16 cellular contexts compared by ENCODE assay signal in genomic region chr6:155117266-155117665, GRCh38.
DNase-seq lines count a peak whose midpoint lies in the region; ATAC-seq, FAIRE-seq and TF ChIP-seq lines count a peak whose summit lies in the region.
"Had no signal": no experiment of that assay in that cellular context is flagged by ENCODE, and none has a peak within 500 bp of the region (broad histone marks: within the 10 kb centered on the region; RNA-seq: fewer than 3 reads in every experiment).

No MANE protein-coding gene starts in this region.

- peak overlapping the region; percentile 31 to 46; a peak in 2 of 4 replicates for H3K27ac ChIP-seq in SK-N-SH (ENCODE audit: low read depth in 2 of 2, low read length in 1 of 2)
- H3K27ac ChIP-seq in HepG2 (ENCODE audit: extremely low read length, insufficient read depth, low read length), result no peak overlapping the region
- H3K27ac ChIP-seq: WERI-Rb-1 had no signal

- 79% methylated on average over 14 of the region's 14 CpGs for WGBS in SK-N-SH (ENCODE audit: low lambda C conversion rate)
- WGBS in HepG2 (ENCODE audit: low lambda C conversion rate), result 72% methylated on average over 14 of the region's 14 CpGs

- no peaks in the 10 kb centered on the region for H3K36me3 Mint-ChIP-seq in stimulated activated naive CD8-positive, alpha-beta T cell treated with anti-CD3 and anti-CD28 coated beads, Interleukin-15, Interleukin-2, amounts not matched to agents 100 ng/mL and 50 ng/mL, for 24 hours (ENCODE audit: low read depth)

- ATAC-seq in stimulated activated naive CD8-positive, alpha-beta T cell treated with anti-CD3 and anti-CD28 coated beads, Interleukin-15, amount 100 ng/mL, for 72 hours, result no peak
- no peak for ATAC-seq in HepG2
- no peak for ATAC-seq in HG02840 (IDR thresholded peaks at IDR 0.05; ENCODE audit: low FRiP score, unreplicated experiment)

- TF ChIP-seq CTCF in SK-N-SH (IDR thresholded peaks at IDR 0.05) (no peak), fibroblast of pulmonary artery (IDR thresholded peaks at IDR 0.05; ENCODE audit: low read length, missing control alignments) (no peak), HepG2 (CRISPR knock-in tag; IDR thresholded peaks at IDR 0.05) (no peak)

- peaks cover 3% of the 10 kb centered on the region for H3K27me3 Mint-ChIP-seq in stimulated activated naive CD8-positive, alpha-beta T cell treated with anti-CD3 and anti-CD28 coated beads, Interleukin-15, Interleukin-2, amounts not matched to agents 100 ng/mL and 50 ng/mL, for 24 hours
- peaks cover 21% of the 10 kb centered on the region for H3K27me3 Mint-ChIP-seq in stimulated activated naive CD8-positive, alpha-beta T cell treated with anti-CD3 and anti-CD28 coated beads, Interleukin-15, amount 100 ng/mL, for 72 hours

- H3K9me3 ChIP-seq in SK-N-SH (no peaks in the 10 kb centered on the region), HepG2 (ENCODE audit: low read length) (no peaks in the 10 kb centered on the region)

- no peaks in the 10 kb centered on the region for H3K9me3 Mint-ChIP-seq in stimulated activated naive CD8-positive, alpha-beta T cell treated with anti-CD3 and anti-CD28 coated beads, Interleukin-15, Interleukin-2, amounts not matched to agents 100 ng/mL and 50 ng/mL, for 24 hours
- H3K9me3 Mint-ChIP-seq in stimulated activated naive CD8-positive, alpha-beta T cell treated with anti-CD3 and anti-CD28 coated beads, Interleukin-15, amount 100 ng/mL, for 72 hours, result no peaks in the 10 kb centered on the region

- H3K4me1 ChIP-seq in SK-N-SH (ENCODE audit: control insufficient read depth in 1 of 2, insufficient read depth in 2 of 2, low read depth in 1 of 2, low read length in 1 of 2), result peaks cover 0 to 11% of the 10 kb centered on the region in 2 experiments; a peak in 3 of 4 replicates
- no peaks in the 10 kb centered on the region for H3K4me1 ChIP-seq in HepG2 (ENCODE audit: insufficient read depth, low read length)

- DNase-seq in stimulated activated naive CD8-positive, alpha-beta T cell treated with anti-CD3 and anti-CD28 coated beads, Interleukin-15, amount 100 ng/mL, for 72 hours, result no peak
- DNase-seq in SK-N-SH (no peak), fibroblast of pulmonary artery (ENCODE audit: low read depth) (peak; percentile 72), HepG2 (ENCODE audit: low spot score) (no peak), ecto neural progenitor cell (ENCODE audit: low spot score) (no peak), NCI-H2227 (lab: John Stamatoyannopoulos, UW; ENCODE audit: unreplicated experiment) (no peak)
- DNase-seq: activated T-cell treated with anti-CD3 and anti-CD28 coated beads, Interleukin-2, amount 50 U/mL, for 1 hour; DMS79; NCI-H146; NCI-H774; stimulated activated CD4-positive, alpha-beta T cell treated with anti-CD3 and anti-CD28 coated beads, Interleukin-2, amount 100 ng/mL, for 24 hours; WERI-Rb-1 had no signal

- H3K4me3 ChIP-seq in SK-N-SH (ENCODE audit: low read depth in 2 of 2, low read length in 1 of 2) (no peak overlapping the region), fibroblast of pulmonary artery (replicated peaks; ENCODE audit: low read depth, low read length) (no peak overlapping the region), HepG2 (replicated peaks in 1 of 3; ENCODE audit: insufficient read depth in 1 of 3, low read depth in 2 of 3, low read length in 3 of 3) (no peak overlapping the region)

- CTCF ChIA-PET in SK-N-SH (lab: Yijun Ruan, JAX) (interaction anchor here (1.2 kb wide), 1 partner anchor 10 kb away, joined by 3 read pairs; no protein-coding TSS in a partner anchor), HepG2 (lab: Yijun Ruan, JAX; ENCODE audit: low intra/inter-chr PET ratio, low total read pairs) (no interaction called here)

- H3F3A ChIP-seq in SK-N-SH (replicated peaks; ENCODE audit: insufficient read depth), result peaks cover 11% of the 10 kb centered on the region

- intact Hi-C loops in HepG2 (cut with micrococcal nuclease; ENCODE audit: unreplicated experiment), result no loop called here

- no peak for TF ChIP-seq POLR2A in HepG2 (IDR thresholded peaks at IDR 0.05; ENCODE audit: insufficient read depth in 1 of 2, low read depth in 2 of 2, low read length in 2 of 2)

- H3K9me2 ChIP-seq in SK-N-SH, result no peaks in the 10 kb centered on the region

- TF ChIP-seq RAD21 in SK-N-SH (IDR thresholded peaks at IDR 0.05; ENCODE audit: low read length), result no peak
- TF ChIP-seq RAD21 in HepG2 (CRISPR knock-in tag; IDR thresholded peaks at IDR 0.05), result no peak

- H3K4me3 Mint-ChIP-seq in stimulated activated naive CD8-positive, alpha-beta T cell treated with anti-CD3 and anti-CD28 coated beads, Interleukin-15, Interleukin-2, amounts not matched to agents 100 ng/mL and 50 ng/mL, for 24 hours, result no peak overlapping the region
- H3K4me3 Mint-ChIP-seq in stimulated activated naive CD8-positive, alpha-beta T cell treated with anti-CD3 and anti-CD28 coated beads, Interleukin-15, amount 100 ng/mL, for 72 hours, result no peak overlapping the region

- H4K20me1 ChIP-seq in SK-N-SH (ENCODE audit: insufficient read depth) (no peaks in the 10 kb centered on the region), HepG2 (ENCODE audit: insufficient read depth, low read length) (no peaks in the 10 kb centered on the region)

- H3K4me2 ChIP-seq in SK-N-SH (0 out of 2 replicates have a peak overlapping the region, but pooled peaks have one; percentile 10), HepG2 (ENCODE audit: low read depth, low read length) (no peak overlapping the region)

- peaks cover 42% of the 10 kb centered on the region for H3K4me1 Mint-ChIP-seq in stimulated activated naive CD8-positive, alpha-beta T cell treated with anti-CD3 and anti-CD28 coated beads, Interleukin-15, Interleukin-2, amounts not matched to agents 100 ng/mL and 50 ng/mL, for 24 hours (ENCODE audit: low read depth)
- H3K4me1 Mint-ChIP-seq in stimulated activated naive CD8-positive, alpha-beta T cell treated with anti-CD3 and anti-CD28 coated beads, Interleukin-15, amount 100 ng/mL, for 72 hours, result peaks cover 31% of the 10 kb centered on the region

- no TSS peak for BruUV-seq in HepG2 (replicated peaks; lab: Mats Ljungman, UMichigan)

- peak overlapping the region; percentile 13 for H3K27ac Mint-ChIP-seq in stimulated activated naive CD8-positive, alpha-beta T cell treated with anti-CD3 and anti-CD28 coated beads, Interleukin-15, Interleukin-2, amounts not matched to agents 100 ng/mL and 50 ng/mL, for 24 hours
- no peak overlapping the region for H3K27ac Mint-ChIP-seq in stimulated activated naive CD8-positive, alpha-beta T cell treated with anti-CD3 and anti-CD28 coated beads, Interleukin-15, amount 100 ng/mL, for 72 hours
- H3K27ac Mint-ChIP-seq: progenitor cell of endocrine pancreas had no signal

- TF ChIP-seq EP300 in SK-N-SH (IDR thresholded peaks at IDR 0.05; ENCODE audit: borderline replicate concordance in 1 of 2, low read depth in 1 of 2, low read length in 1 of 2), result no peak; a peak in 1 of 4 replicates
- no peak for TF ChIP-seq EP300 in HepG2 (IDR thresholded peaks at IDR 0.05; ENCODE audit: low read depth in 2 of 2, low read length in 2 of 2)
- no peak for TF ChIP-seq EP300 in HepG2 (CRISPR knock-in tag; IDR thresholded peaks at IDR 0.05; ENCODE audit: borderline replicate concordance)

- H3K36me3 ChIP-seq in SK-N-SH (replicated peaks in 1 of 2; ENCODE audit: control insufficient read depth in 1 of 2, insufficient read depth in 2 of 2, low read length in 1 of 2), result no peaks in the 10 kb centered on the region
- H3K36me3 ChIP-seq in HepG2 (replicated peaks in 1 of 2; ENCODE audit: control insufficient read depth in 1 of 2, insufficient read depth in 2 of 2, low read length in 2 of 2), result no peaks in the 10 kb centered on the region

- POLR2A ChIA-PET in SK-N-SH (lab: Yijun Ruan, JAX) (no interaction called here), HepG2 (lab: Yijun Ruan, JAX) (no interaction called here)

- no peak for FAIRE-seq in HepG2 (lab: Jason Lieb, UNC)
- FAIRE-seq: H54 had no signal

- H3K9ac ChIP-seq in SK-N-SH (no peak overlapping the region; the same call in 1 of the 2 replicates), HepG2 (ENCODE audit: insufficient read depth, low read depth, low read length) (no peak overlapping the region)

- H3K27me3 ChIP-seq in SK-N-SH (ENCODE audit: insufficient read depth) (no peaks in the 10 kb centered on the region), HepG2 (ENCODE audit: control insufficient read depth in 1 of 2, insufficient read depth in 2 of 2, low read length in 2 of 2) (no peaks in the 10 kb centered on the region)

- H2AFZ ChIP-seq in SK-N-SH (ENCODE audit: low read depth), result no peak overlapping the region
- no peak overlapping the region for H2AFZ ChIP-seq in HepG2 (ENCODE audit: low read length)

- in situ Hi-C loops in HepG2 (cut with HindIII; ENCODE audit: extremely low pct_ligation_motif_present, low pct_unique_long_range_greater_than_20kb), result no loop called here

- peaks cover 7% of the 10 kb centered on the region; the same call in 1 of the 2 replicates for H3K79me2 ChIP-seq in SK-N-SH (ENCODE audit: insufficient read depth)
- no peaks in the 10 kb centered on the region for H3K79me2 ChIP-seq in HepG2 (ENCODE audit: insufficient read depth, low read length)

TF ChIP-seq in SK-N-SH, 30 proteins besides CTCF, POLR2A, EP300 and RAD21 (continues in another document):
- TF ChIP-seq, protein P1, sequence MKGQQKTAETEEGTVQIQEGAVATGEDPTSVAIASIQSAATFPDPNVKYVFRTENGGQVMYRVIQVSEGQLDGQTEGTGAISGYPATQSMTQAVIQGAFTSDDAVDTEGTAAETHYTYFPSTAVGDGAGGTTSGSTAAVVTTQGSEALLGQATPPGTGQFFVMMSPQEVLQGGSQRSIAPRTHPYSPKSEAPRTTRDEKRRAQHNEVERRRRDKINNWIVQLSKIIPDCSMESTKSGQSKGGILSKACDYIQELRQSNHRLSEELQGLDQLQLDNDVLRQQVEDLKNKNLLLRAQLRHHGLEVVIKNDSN (IDR thresholded peaks at IDR 0.05; ENCODE audit: borderline replicate concordance, low read depth), result no peak

TF ChIP-seq in HepG2, 621 proteins besides CTCF, POLR2A, EP300 and RAD21 (continues in another document):
- TF ChIP-seq JDP2 (CRISPR knock-in tag; IDR thresholded peaks at IDR 0.05; ENCODE audit: borderline replicate concordance) (no peak), ZNF878 (CRISPR knock-in tag; IDR thresholded peaks at IDR 0.05) (no peak), SMAD3 (CRISPR knock-in tag; IDR thresholded peaks at IDR 0.05) (no peak), ZNF260 (CRISPR knock-in tag; IDR thresholded peaks at IDR 0.05; ENCODE audit: borderline replicate concordance, low read depth) (no peak), NR1H2 (CRISPR knock-in tag; IDR thresholded peaks at IDR 0.05; ENCODE audit: borderline replicate concordance, low read depth) (no peak)
- TF ChIP-seq, protein P2, sequence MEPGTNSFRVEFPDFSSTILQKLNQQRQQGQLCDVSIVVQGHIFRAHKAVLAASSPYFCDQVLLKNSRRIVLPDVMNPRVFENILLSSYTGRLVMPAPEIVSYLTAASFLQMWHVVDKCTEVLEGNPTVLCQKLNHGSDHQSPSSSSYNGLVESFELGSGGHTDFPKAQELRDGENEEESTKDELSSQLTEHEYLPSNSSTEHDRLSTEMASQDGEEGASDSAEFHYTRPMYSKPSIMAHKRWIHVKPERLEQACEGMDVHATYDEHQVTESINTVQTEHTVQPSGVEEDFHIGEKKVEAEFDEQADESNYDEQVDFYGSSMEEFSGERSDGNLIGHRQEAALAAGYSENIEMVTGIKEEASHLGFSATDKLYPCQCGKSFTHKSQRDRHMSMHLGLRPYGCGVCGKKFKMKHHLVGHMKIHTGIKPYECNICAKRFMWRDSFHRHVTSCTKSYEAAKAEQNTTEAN (CRISPR knock-in tag; conservative IDR thresholded peaks at IDR 0.05), result no peak
